ENCODE assay signal across 14 cellular contexts in genomic region chr4:7546809-7547367, GRCh38.
DNase-seq lines count a peak whose midpoint lies in the region; ATAC-seq, FAIRE-seq and TF ChIP-seq lines count a peak whose summit lies in the region.
"Had no signal": no experiment of that assay in that cellular context is flagged by ENCODE, and none has a peak within 500 bp of the region (broad histone marks: within the 10 kb centered on the region; RNA-seq: fewer than 3 reads in every experiment).

No MANE protein-coding gene starts in this region.

- peaks cover 9% of the 10 kb centered on the region for H3K4me1 ChIP-seq in testis
- H3K4me1 ChIP-seq: ascending aorta, heart left ventricle had no signal

- H3K4me3 ChIP-seq in fibroblast of villous mesenchyme (ENCODE audit: low read depth, low read length) (no peak overlapping the region), testis (no peak overlapping the region)
- H3K4me3 ChIP-seq: ascending aorta, heart left ventricle had no signal

- intact Hi-C loops in testis (cut with DNase I; ENCODE audit: low total_unique reads): no loop called here

- no peaks in the 10 kb centered on the region for H3K9me3 ChIP-seq in testis
- H3K9me3 ChIP-seq: ascending aorta had no signal

- TF ChIP-seq CTCF in fibroblast of villous mesenchyme (IDR thresholded peaks at IDR 0.05; ENCODE audit: insufficient read depth, low read depth, low read length) (no peak), testis (IDR thresholded peaks at IDR 0.05) (no peak), omental fat pad (IDR thresholded peaks at IDR 0.05) (no peak)

- no peaks in the 10 kb centered on the region for H3K27me3 ChIP-seq in testis
- H3K27me3 ChIP-seq: ascending aorta, heart left ventricle had no signal

- TF ChIP-seq POLR2A in H54 (IDR thresholded peaks at IDR 0.05; ENCODE audit: low read depth, low read length) (no peak), testis (IDR thresholded peaks at IDR 0.05) (no peak)

- H3K27ac ChIP-seq in testis: no peak overlapping the region
- H3K27ac ChIP-seq: ascending aorta, heart left ventricle had no signal

- no peaks in the 10 kb centered on the region for H3K36me3 ChIP-seq in testis (ENCODE audit: low read depth, missing control alignments)
- H3K36me3 ChIP-seq: ascending aorta, heart left ventricle had no signal

- peak; percentile 50 for DNase-seq in H54 (ENCODE audit: insufficient read length, low spot score)
- DNase-seq in amniotic stem cell (lab: John Stamatoyannopoulos, UW): peak; percentile 57
- peak; percentile 26 for DNase-seq in fibroblast of villous mesenchyme (ENCODE audit: low read depth)
- peak; percentile 25 for DNase-seq in testis
- no peak for DNase-seq in cortex of kidney (lab: John Stamatoyannopoulos, UW)
- DNase-seq in omental fat pad (ENCODE audit: low spot score): no peak
- DNase-seq: activated CD4-positive, alpha-beta T cell treated with anti-CD3 and anti-CD28 coated beads, Interleukin-2, amount 10 ng/mL, durations not matched to agents 7 days and 5 days; NCI-H774; stimulated activated CD4-positive, alpha-beta T cell treated with anti-CD3 and anti-CD28 coated beads, Interleukin-4, amount 100 ng/mL, for 24 hours had no signal

- WGBS in testis, 2 donors: 59 to 62% methylated on average over 4 of the region's 4 CpGs

- ATAC-seq in HG03439 (IDR thresholded peaks at IDR 0.05; ENCODE audit: unreplicated experiment) (no peak), omental fat pad (ENCODE audit: low FRiP score) (no peak)
- ATAC-seq: heart left ventricle; Right ventricle myocardium inferior; stimulated activated effector memory CD8-positive, alpha-beta T cell treated with anti-CD3 and anti-CD28 coated beads, Interleukin-12 subunit alpha, Interleukin-12 subunit beta, amount 100 ng/mL, for 72 hours had no signal

- no peak for FAIRE-seq in H54 (lab: Jason Lieb, UNC)

Comparison
In these comparisons a context has a peak if more than half of its experiments do, and no peak if none do; other contexts are left out.
1. DNase-seq: peak in H54 (single experiment), amniotic stem cell (single experiment), fibroblast of villous mesenchyme (single experiment) and testis (single experiment); none in cortex of kidney (single experiment) and omental fat pad (single experiment).